16 cellular contexts compared by ENCODE assay signal in genomic region chr2:43279317-43279840, GRCh38.
"Had no signal": no experiment of that assay in that cellular context is flagged by ENCODE, and none has a peak within 500 bp of the region (broad histone marks: within the 10 kb centered on the region; RNA-seq: fewer than 3 reads in every experiment).

No MANE protein-coding gene starts in this region.

- H3K27me3 ChIP-seq: dorsolateral prefrontal cortex, transverse colon had no signal

- DNase-seq: activated CD4-positive, alpha-beta T cell treated with anti-CD3 and anti-CD28 coated beads, Interleukin-2, amount 50 U/mL, for 4 hours; activated CD4-positive, CD25-positive, alpha-beta regulatory T cell treated with anti-CD3 and anti-CD28 coated beads, Interleukin-2, amount 50 U/mL, for 72 hours; activated naive CD4-positive, alpha-beta T cell treated with anti-CD3 and anti-CD28 coated beads for 36 hours; activated naive CD8-positive, alpha-beta T cell treated with anti-CD3 and anti-CD28 coated beads, Interleukin-2, amount 50 U/mL, for 24 hours; aorta; dorsolateral prefrontal cortex; endodermal cell; left colon; naive B cell; stimulated activated CD4-positive, alpha-beta T cell treated with anti-CD3 and anti-CD28 coated beads, Interleukin-4, amount 100 ng/mL, for 1 hour; stimulated activated naive CD4-positive, alpha-beta T cell; T-helper 9 cell; transverse colon had no signal

- H3K4me3 Mint-ChIP-seq: activated naive CD4-positive, alpha-beta T cell treated with anti-CD3 and anti-CD28 coated beads for 36 hours; activated naive CD8-positive, alpha-beta T cell treated with anti-CD3 and anti-CD28 coated beads, Interleukin-2, amount 50 U/mL, for 24 hours; activated T-helper 17 cell treated with anti-CD3 and anti-CD28 coated beads, Interleukin-2, amount 50 U/mL, for 72 hours; endodermal cell; naive B cell had no signal

- H3K27ac Mint-ChIP-seq: activated naive CD4-positive, alpha-beta T cell treated with anti-CD3 and anti-CD28 coated beads for 36 hours; activated naive CD8-positive, alpha-beta T cell treated with anti-CD3 and anti-CD28 coated beads, Interleukin-2, amount 50 U/mL, for 24 hours; activated T-helper 17 cell treated with anti-CD3 and anti-CD28 coated beads, Interleukin-2, amount 50 U/mL, for 72 hours; endodermal cell had no signal

- H3K4me3 ChIP-seq: dorsolateral prefrontal cortex, lung, transverse colon had no signal

- H3K9me3 Mint-ChIP-seq: activated naive CD8-positive, alpha-beta T cell treated with anti-CD3 and anti-CD28 coated beads, Interleukin-2, amount 50 U/mL, for 24 hours; activated T-helper 17 cell treated with anti-CD3 and anti-CD28 coated beads, Interleukin-2, amount 50 U/mL, for 72 hours had no signal

- H3K4me1 ChIP-seq: parathyroid adenoma had no signal

- H2AFZ ChIP-seq: parathyroid adenoma had no signal

- H3K27ac ChIP-seq: dorsolateral prefrontal cortex, parathyroid adenoma, transverse colon had no signal

- H3K9ac ChIP-seq: parathyroid adenoma had no signal

- H3K79me2 ChIP-seq: parathyroid adenoma had no signal

- H3K27me3 Mint-ChIP-seq: activated naive CD8-positive, alpha-beta T cell treated with anti-CD3 and anti-CD28 coated beads, Interleukin-2, amount 50 U/mL, for 24 hours; activated T-helper 17 cell treated with anti-CD3 and anti-CD28 coated beads, Interleukin-2, amount 50 U/mL, for 72 hours; naive B cell had no signal

- ATAC-seq: activated naive CD8-positive, alpha-beta T cell treated with anti-CD3 and anti-CD28 coated beads, Interleukin-2, amount 50 U/mL, for 24 hours; activated T-helper 17 cell treated with anti-CD3 and anti-CD28 coated beads, Interleukin-2, amount 50 U/mL, for 72 hours; left colon had no signal
